Comparison of ENCODE assay signal across 1 cellular context in the genomic region with DNA sequence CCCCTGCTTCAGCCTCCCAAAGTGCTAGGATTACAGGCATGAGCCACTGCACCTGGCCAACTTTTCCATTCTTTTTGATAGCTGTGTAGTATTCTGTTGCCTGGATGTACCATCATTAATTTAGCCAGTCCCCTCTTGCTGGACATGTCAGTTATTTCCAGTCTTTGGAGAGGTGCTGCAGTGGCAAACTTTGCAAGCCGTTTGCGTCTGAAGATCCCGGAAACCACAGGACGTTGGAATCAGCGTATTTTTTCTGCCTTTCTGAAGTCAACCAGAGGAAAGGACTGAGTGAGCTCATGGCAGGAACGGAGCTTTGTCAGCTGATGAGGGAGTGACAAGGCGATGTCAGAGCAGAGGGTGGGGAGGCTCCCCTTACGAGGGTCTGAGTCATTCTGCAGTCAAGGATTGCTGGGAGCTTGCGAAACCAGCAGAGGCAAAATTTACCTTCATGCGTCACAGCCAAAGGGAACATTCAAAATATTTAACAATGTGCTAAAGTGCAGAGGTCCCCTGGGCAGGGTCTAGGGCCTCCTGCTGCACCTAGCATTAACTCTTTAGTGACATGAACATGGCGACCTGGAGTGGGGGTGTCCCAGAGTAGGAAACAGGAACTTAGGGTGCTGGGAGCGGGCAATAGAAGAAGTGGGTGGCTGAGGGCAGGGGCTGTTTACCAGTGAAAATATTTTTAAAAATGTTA.
TF ChIP-seq lines count a peak whose summit lies in the region.

No MANE protein-coding gene starts in this region.

TF ChIP-seq in HepG2, 621 proteins besides CTCF, POLR2A, EP300 and RAD21 (continued from another document and continues in another):
- TF ChIP-seq TGIF2 (CRISPR knock-in tag; IDR thresholded peaks at IDR 0.05), result peak; percentile 95
- no peak for TF ChIP-seq ZNF558 (CRISPR knock-in tag; IDR thresholded peaks at IDR 0.05; ENCODE audit: borderline replicate concordance)
- no peak for TF ChIP-seq MXD4 (CRISPR knock-in tag; IDR thresholded peaks at IDR 0.05)
- no peak for TF ChIP-seq NFYC (CRISPR knock-in tag; IDR thresholded peaks at IDR 0.05)
- TF ChIP-seq PHF8 (CRISPR knock-in tag; IDR thresholded peaks at IDR 0.05), result no peak; the same call in 1 of the 2 replicates
- TF ChIP-seq HCFC1 (IDR thresholded peaks at IDR 0.05; ENCODE audit: low read depth, low read length), result no peak
- TF ChIP-seq CC2D1A (CRISPR knock-in tag; IDR thresholded peaks at IDR 0.05), result no peak
- TF ChIP-seq NFKBIZ (CRISPR knock-in tag; IDR thresholded peaks at IDR 0.05), result 0 out of 2 replicates have a peak, but pooled peaks have one; percentile 69
- TF ChIP-seq ZNF644 (CRISPR knock-in tag; IDR thresholded peaks at IDR 0.05; ENCODE audit: low read depth), result peak; percentile 78
- TF ChIP-seq, protein P1, sequence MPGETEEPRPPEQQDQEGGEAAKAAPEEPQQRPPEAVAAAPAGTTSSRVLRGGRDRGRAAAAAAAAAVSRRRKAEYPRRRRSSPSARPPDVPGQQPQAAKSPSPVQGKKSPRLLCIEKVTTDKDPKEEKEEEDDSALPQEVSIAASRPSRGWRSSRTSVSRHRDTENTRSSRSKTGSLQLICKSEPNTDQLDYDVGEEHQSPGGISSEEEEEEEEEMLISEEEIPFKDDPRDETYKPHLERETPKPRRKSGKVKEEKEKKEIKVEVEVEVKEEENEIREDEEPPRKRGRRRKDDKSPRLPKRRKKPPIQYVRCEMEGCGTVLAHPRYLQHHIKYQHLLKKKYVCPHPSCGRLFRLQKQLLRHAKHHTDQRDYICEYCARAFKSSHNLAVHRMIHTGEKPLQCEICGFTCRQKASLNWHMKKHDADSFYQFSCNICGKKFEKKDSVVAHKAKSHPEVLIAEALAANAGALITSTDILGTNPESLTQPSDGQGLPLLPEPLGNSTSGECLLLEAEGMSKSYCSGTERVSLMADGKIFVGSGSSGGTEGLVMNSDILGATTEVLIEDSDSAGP (CRISPR knock-in tag; IDR thresholded peaks at IDR 0.05; ENCODE audit: borderline replicate concordance), result peak; percentile 54; the same call in 1 of the 2 replicates
- TF ChIP-seq RELA (CRISPR knock-in tag; IDR thresholded peaks at IDR 0.05), result no peak
- TF ChIP-seq, protein P2, sequence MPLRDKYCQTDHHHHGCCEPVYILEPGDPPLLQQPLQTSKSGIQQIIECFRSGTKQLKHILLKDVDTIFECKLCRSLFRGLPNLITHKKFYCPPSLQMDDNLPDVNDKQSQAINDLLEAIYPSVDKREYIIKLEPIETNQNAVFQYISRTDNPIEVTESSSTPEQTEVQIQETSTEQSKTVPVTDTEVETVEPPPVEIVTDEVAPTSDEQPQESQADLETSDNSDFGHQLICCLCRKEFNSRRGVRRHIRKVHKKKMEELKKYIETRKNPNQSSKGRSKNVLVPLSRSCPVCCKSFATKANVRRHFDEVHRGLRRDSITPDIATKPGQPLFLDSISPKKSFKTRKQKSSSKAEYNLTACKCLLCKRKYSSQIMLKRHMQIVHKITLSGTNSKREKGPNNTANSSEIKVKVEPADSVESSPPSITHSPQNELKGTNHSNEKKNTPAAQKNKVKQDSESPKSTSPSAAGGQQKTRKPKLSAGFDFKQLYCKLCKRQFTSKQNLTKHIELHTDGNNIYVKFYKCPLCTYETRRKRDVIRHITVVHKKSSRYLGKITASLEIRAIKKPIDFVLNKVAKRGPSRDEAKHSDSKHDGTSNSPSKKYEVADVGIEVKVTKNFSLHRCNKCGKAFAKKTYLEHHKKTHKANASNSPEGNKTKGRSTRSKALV (CRISPR knock-in tag; IDR thresholded peaks at IDR 0.05), result peak; percentile 48; the same call in 1 of the 2 replicates
- TF ChIP-seq, protein P3, sequence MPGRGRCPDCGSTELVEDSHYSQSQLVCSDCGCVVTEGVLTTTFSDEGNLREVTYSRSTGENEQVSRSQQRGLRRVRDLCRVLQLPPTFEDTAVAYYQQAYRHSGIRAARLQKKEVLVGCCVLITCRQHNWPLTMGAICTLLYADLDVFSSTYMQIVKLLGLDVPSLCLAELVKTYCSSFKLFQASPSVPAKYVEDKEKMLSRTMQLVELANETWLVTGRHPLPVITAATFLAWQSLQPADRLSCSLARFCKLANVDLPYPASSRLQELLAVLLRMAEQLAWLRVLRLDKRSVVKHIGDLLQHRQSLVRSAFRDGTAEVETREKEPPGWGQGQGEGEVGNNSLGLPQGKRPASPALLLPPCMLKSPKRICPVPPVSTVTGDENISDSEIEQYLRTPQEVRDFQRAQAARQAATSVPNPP (CRISPR knock-in tag; IDR thresholded peaks at IDR 0.05), result no peak
- TF ChIP-seq ZSCAN31 (CRISPR knock-in tag; IDR thresholded peaks at IDR 0.05; ENCODE audit: low read depth), result peak; percentile 86; the same call in 1 of the 2 replicates
- TF ChIP-seq NR2F6 (IDR thresholded peaks at IDR 0.05), result peak; percentile 85
- peak; percentile 90 for TF ChIP-seq NR2F6 (CRISPR knock-in tag; IDR thresholded peaks at IDR 0.05)
- TF ChIP-seq ZNF747 (CRISPR knock-in tag; IDR thresholded peaks at IDR 0.05; ENCODE audit: borderline replicate concordance), result peak; percentile 77; the same call in 1 of the 2 replicates
- TF ChIP-seq ATM (IDR thresholded peaks at IDR 0.05; ENCODE audit: borderline replicate concordance), result no peak
- no peak for TF ChIP-seq KAT2B (IDR thresholded peaks at IDR 0.05; ENCODE audit: borderline replicate concordance, low read depth, low read length)
- TF ChIP-seq SIX1 (CRISPR knock-in tag; IDR thresholded peaks at IDR 0.05; ENCODE audit: borderline replicate concordance), result peak; percentile 40; the same call in 1 of the 2 replicates
- TF ChIP-seq PLRG1 (conservative IDR thresholded peaks at IDR 0.05), result no peak
- peak; percentile 96 for TF ChIP-seq HIVEP1 (CRISPR knock-in tag; IDR thresholded peaks at IDR 0.05)
- no peak for TF ChIP-seq ZNF432 (CRISPR knock-in tag; IDR thresholded peaks at IDR 0.05; ENCODE audit: borderline replicate concordance)
- TF ChIP-seq, protein P4, sequence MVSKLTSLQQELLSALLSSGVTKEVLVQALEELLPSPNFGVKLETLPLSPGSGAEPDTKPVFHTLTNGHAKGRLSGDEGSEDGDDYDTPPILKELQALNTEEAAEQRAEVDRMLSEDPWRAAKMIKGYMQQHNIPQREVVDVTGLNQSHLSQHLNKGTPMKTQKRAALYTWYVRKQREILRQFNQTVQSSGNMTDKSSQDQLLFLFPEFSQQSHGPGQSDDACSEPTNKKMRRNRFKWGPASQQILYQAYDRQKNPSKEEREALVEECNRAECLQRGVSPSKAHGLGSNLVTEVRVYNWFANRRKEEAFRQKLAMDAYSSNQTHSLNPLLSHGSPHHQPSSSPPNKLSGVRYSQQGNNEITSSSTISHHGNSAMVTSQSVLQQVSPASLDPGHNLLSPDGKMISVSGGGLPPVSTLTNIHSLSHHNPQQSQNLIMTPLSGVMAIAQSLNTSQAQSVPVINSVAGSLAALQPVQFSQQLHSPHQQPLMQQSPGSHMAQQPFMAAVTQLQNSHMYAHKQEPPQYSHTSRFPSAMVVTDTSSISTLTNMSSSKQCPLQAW (CRISPR knock-in tag; IDR thresholded peaks at IDR 0.05), result peak; percentile 86
- TF ChIP-seq, protein P5, sequence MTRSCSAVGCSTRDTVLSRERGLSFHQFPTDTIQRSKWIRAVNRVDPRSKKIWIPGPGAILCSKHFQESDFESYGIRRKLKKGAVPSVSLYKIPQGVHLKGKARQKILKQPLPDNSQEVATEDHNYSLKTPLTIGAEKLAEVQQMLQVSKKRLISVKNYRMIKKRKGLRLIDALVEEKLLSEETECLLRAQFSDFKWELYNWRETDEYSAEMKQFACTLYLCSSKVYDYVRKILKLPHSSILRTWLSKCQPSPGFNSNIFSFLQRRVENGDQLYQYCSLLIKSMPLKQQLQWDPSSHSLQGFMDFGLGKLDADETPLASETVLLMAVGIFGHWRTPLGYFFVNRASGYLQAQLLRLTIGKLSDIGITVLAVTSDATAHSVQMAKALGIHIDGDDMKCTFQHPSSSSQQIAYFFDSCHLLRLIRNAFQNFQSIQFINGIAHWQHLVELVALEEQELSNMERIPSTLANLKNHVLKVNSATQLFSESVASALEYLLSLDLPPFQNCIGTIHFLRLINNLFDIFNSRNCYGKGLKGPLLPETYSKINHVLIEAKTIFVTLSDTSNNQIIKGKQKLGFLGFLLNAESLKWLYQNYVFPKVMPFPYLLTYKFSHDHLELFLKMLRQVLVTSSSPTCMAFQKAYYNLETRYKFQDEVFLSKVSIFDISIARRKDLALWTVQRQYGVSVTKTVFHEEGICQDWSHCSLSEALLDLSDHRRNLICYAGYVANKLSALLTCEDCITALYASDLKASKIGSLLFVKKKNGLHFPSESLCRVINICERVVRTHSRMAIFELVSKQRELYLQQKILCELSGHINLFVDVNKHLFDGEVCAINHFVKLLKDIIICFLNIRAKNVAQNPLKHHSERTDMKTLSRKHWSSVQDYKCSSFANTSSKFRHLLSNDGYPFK (CRISPR knock-in tag; IDR thresholded peaks at IDR 0.05; ENCODE audit: borderline replicate concordance), result no peak
- 0 out of 2 replicates have a peak, but pooled peaks have one; percentile 56 for TF ChIP-seq ZNF616 (CRISPR knock-in tag; IDR thresholded peaks at IDR 0.05; ENCODE audit: low read depth)
- TF ChIP-seq, protein P6, sequence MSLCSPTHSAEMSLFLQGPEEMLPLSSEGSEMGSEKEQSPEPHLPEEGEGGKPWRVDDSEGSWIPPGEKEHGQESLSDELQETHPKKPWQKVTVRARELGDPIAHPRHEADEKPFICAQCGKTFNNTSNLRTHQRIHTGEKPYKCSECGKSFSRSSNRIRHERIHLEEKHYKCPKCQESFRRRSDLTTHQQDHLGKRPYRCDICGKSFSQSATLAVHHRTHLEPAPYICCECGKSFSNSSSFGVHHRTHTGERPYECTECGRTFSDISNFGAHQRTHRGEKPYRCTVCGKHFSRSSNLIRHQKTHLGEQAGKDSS (CRISPR knock-in tag; IDR thresholded peaks at IDR 0.05; ENCODE audit: borderline replicate concordance, low read depth), result peak; percentile 67
- TF ChIP-seq SCMH1 (CRISPR knock-in tag; IDR thresholded peaks at IDR 0.05; ENCODE audit: borderline replicate concordance), result no peak
- TF ChIP-seq SP1 (IDR thresholded peaks at IDR 0.05), result no peak
- TF ChIP-seq SP1 (CRISPR knock-in tag; IDR thresholded peaks at IDR 0.05), result no peak; the same call in 1 of the 2 replicates
- no peak for TF ChIP-seq ZNF180 (CRISPR knock-in tag; IDR thresholded peaks at IDR 0.05; ENCODE audit: borderline replicate concordance, low read depth)
- no peak for TF ChIP-seq ZNF879 (CRISPR knock-in tag; IDR thresholded peaks at IDR 0.05)
- no peak for TF ChIP-seq ZNF672 (CRISPR knock-in tag; IDR thresholded peaks at IDR 0.05)
- TF ChIP-seq, protein P7, sequence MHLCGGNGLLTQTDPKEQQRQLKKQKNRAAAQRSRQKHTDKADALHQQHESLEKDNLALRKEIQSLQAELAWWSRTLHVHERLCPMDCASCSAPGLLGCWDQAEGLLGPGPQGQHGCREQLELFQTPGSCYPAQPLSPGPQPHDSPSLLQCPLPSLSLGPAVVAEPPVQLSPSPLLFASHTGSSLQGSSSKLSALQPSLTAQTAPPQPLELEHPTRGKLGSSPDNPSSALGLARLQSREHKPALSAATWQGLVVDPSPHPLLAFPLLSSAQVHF (CRISPR knock-in tag; IDR thresholded peaks at IDR 0.05), result no peak
- TF ChIP-seq KLF6 (CRISPR knock-in tag; IDR thresholded peaks at IDR 0.05), result no peak
- no peak for TF ChIP-seq ZNF510 (CRISPR knock-in tag; IDR thresholded peaks at IDR 0.05; ENCODE audit: low read depth)
- TF ChIP-seq RXRB (CRISPR knock-in tag; IDR thresholded peaks at IDR 0.05; ENCODE audit: borderline replicate concordance), result peak; percentile 74
- TF ChIP-seq, protein P8, sequence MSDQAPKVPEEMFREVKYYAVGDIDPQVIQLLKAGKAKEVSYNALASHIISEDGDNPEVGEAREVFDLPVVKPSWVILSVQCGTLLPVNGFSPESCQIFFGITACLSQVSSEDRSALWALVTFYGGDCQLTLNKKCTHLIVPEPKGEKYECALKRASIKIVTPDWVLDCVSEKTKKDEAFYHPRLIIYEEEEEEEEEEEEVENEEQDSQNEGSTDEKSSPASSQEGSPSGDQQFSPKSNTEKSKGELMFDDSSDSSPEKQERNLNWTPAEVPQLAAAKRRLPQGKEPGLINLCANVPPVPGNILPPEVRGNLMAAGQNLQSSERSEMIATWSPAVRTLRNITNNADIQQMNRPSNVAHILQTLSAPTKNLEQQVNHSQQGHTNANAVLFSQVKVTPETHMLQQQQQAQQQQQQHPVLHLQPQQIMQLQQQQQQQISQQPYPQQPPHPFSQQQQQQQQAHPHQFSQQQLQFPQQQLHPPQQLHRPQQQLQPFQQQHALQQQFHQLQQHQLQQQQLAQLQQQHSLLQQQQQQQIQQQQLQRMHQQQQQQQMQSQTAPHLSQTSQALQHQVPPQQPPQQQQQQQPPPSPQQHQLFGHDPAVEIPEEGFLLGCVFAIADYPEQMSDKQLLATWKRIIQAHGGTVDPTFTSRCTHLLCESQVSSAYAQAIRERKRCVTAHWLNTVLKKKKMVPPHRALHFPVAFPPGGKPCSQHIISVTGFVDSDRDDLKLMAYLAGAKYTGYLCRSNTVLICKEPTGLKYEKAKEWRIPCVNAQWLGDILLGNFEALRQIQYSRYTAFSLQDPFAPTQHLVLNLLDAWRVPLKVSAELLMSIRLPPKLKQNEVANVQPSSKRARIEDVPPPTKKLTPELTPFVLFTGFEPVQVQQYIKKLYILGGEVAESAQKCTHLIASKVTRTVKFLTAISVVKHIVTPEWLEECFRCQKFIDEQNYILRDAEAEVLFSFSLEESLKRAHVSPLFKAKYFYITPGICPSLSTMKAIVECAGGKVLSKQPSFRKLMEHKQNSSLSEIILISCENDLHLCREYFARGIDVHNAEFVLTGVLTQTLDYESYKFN (CRISPR knock-in tag; conservative IDR thresholded peaks at IDR 0.05), result peak; percentile 98
- no peak for TF ChIP-seq ZFY (CRISPR knock-in tag; IDR thresholded peaks at IDR 0.05)
- peak; percentile 99 for TF ChIP-seq HOXA3 (CRISPR knock-in tag; IDR thresholded peaks at IDR 0.05)
- TF ChIP-seq ZNF460 (CRISPR knock-in tag; IDR thresholded peaks at IDR 0.05; ENCODE audit: borderline replicate concordance), result peak; percentile 11; the same call in 1 of the 2 replicates
- TF ChIP-seq NFATC3 (CRISPR knock-in tag; IDR thresholded peaks at IDR 0.05), result no peak
- no peak for TF ChIP-seq SMYD3 (CRISPR knock-in tag; IDR thresholded peaks at IDR 0.05)
- no peak for TF ChIP-seq ZNF468 (CRISPR knock-in tag; IDR thresholded peaks at IDR 0.05)
- no peak for TF ChIP-seq MTA3 (CRISPR knock-in tag; IDR thresholded peaks at IDR 0.05)
- TF ChIP-seq, protein P9, sequence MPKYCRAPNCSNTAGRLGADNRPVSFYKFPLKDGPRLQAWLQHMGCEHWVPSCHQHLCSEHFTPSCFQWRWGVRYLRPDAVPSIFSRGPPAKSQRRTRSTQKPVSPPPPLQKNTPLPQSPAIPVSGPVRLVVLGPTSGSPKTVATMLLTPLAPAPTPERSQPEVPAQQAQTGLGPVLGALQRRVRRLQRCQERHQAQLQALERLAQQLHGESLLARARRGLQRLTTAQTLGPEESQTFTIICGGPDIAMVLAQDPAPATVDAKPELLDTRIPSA (CRISPR knock-in tag; IDR thresholded peaks at IDR 0.05; ENCODE audit: borderline replicate concordance), result no peak
- TF ChIP-seq ATF1 (CRISPR knock-in tag; IDR thresholded peaks at IDR 0.05), result peak; percentile 87
- TF ChIP-seq, protein P10, sequence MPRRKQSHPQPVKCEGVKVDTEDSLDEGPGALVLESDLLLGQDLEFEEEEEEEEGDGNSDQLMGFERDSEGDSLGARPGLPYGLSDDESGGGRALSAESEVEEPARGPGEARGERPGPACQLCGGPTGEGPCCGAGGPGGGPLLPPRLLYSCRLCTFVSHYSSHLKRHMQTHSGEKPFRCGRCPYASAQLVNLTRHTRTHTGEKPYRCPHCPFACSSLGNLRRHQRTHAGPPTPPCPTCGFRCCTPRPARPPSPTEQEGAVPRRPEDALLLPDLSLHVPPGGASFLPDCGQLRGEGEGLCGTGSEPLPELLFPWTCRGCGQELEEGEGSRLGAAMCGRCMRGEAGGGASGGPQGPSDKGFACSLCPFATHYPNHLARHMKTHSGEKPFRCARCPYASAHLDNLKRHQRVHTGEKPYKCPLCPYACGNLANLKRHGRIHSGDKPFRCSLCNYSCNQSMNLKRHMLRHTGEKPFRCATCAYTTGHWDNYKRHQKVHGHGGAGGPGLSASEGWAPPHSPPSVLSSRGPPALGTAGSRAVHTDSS (CRISPR knock-in tag; conservative IDR thresholded peaks at IDR 0.05), result no peak
